ENCODE assay signal across 15 cellular contexts in genomic region chr3:138942861-138943623, GRCh38. TPM values are rescaled to one million over a fixed set of nuclear protein-coding genes. Genes with fewer than 3 reads are reported as not detected.
DNase-seq lines count a peak whose midpoint lies in the region; ATAC-seq and TF ChIP-seq lines count a peak whose summit lies in the region.
"Had no signal": no experiment of that assay in that cellular context is flagged by ENCODE, and none has a peak within 500 bp of the region (broad histone marks: within the 10 kb centered on the region; RNA-seq: fewer than 3 reads in every experiment).

No MANE protein-coding gene starts in this region.

- ATAC-seq in activated CD4-positive, CD25-positive, alpha-beta regulatory T cell treated with anti-CD3 and anti-CD28 coated beads, Interleukin-2, amount 50 U/mL, for 24 hours, result no peak
- ATAC-seq: gastroesophageal sphincter; stimulated activated effector memory CD8-positive, alpha-beta T cell treated with anti-CD3 and anti-CD28 coated beads, Interleukin-12 subunit alpha, Interleukin-12 subunit beta, amount 100 ng/mL, for 72 hours had no signal

- peaks cover 81% of the 10 kb centered on the region for H3K27me3 Mint-ChIP-seq in chondrocyte (ENCODE audit: low read depth)
- peaks cover 100% of the 10 kb centered on the region for H3K27me3 Mint-ChIP-seq in nephron progenitor cell (ENCODE audit: low read depth, poor library complexity)
- peaks cover 78% of the 10 kb centered on the region for H3K27me3 Mint-ChIP-seq in activated T-helper 2 cell treated with anti-CD3 and anti-CD28 coated beads, Interferon-gamma antibody, Interleukin-2, Interleukin-4, amounts not matched to agents 10 μg/mL and 5 μg/mL and 100 μg/mL, durations not matched to agents 14 hours and 24 hours and 36 hours (ENCODE audit: low read depth)

- no peak overlapping the region for H3K27ac Mint-ChIP-seq in chondrocyte (ENCODE audit: unreplicated experiment)
- H3K27ac Mint-ChIP-seq in nephron progenitor cell, result no peak overlapping the region
- H3K27ac Mint-ChIP-seq in activated T-helper 2 cell treated with anti-CD3 and anti-CD28 coated beads, Interferon-gamma antibody, Interleukin-2, Interleukin-4, amounts not matched to agents 10 μg/mL and 5 μg/mL and 100 μg/mL, durations not matched to agents 14 hours and 24 hours and 36 hours, result no peak overlapping the region
- H3K27ac Mint-ChIP-seq: activated CD4-positive, alpha-beta memory T cell treated with anti-CD3 and anti-CD28 coated beads for 36 hours; stimulated activated effector memory CD8-positive, alpha-beta T cell treated with anti-CD3 and anti-CD28 coated beads, Interleukin-12 subunit alpha, Interleukin-12 subunit beta, amount 100 ng/mL, for 72 hours had no signal

- TF ChIP-seq CTCF in chondrocyte (IDR thresholded peaks at IDR 0.05) (peak; percentile 13), nephron progenitor cell (IDR thresholded peaks at IDR 0.05) (no peak)

- intact Hi-C loops in activated T-helper 2 cell treated with anti-CD3 and anti-CD28 coated beads, Interferon-gamma antibody, Interleukin-2, Interleukin-4, amounts not matched to agents 10 μg/mL and 5 μg/mL and 100 μg/mL, durations not matched to agents 14 hours and 24 hours and 36 hours (cut with micrococcal nuclease), result loop anchor here (5.0 kb wide), 1 partner anchor 511 kb away; the partner anchor contains the start of gene ESYT3

- DNase-seq in ELF-1 (ENCODE audit: low read depth, low spot score), result peak; percentile 48
- DNase-seq in HCEC 1CT, result peak; percentile 21
- DNase-seq in chondrocyte (ENCODE audit: low spot score), result no peak
- peak; percentile 44 for DNase-seq in nephron progenitor cell
- DNase-seq in foreskin melanocyte, result no peak
- DNase-seq in activated T-helper 2 cell treated with anti-CD3 and anti-CD28 coated beads, Interferon-gamma antibody, Interleukin-2, Interleukin-4, amounts not matched to agents 10 μg/mL and 5 μg/mL and 100 μg/mL, durations not matched to agents 14 hours and 24 hours and 36 hours (ENCODE audit: low spot score), result no peak
- DNase-seq: activated CD4-positive, alpha-beta memory T cell treated with anti-CD3 and anti-CD28 coated beads for 36 hours; amygdala; KBM-7; NCI-H1092 treated with DMSO at 0.1 percent for 48 hours; NCI-H69 had no signal

- peaks cover 5% of the 10 kb centered on the region for H3K36me3 Mint-ChIP-seq in chondrocyte (ENCODE audit: low read depth)
- no peaks in the 10 kb centered on the region for H3K36me3 Mint-ChIP-seq in nephron progenitor cell (ENCODE audit: low read depth)
- peaks cover 3% of the 10 kb centered on the region for H3K36me3 Mint-ChIP-seq in activated T-helper 2 cell treated with anti-CD3 and anti-CD28 coated beads, Interferon-gamma antibody, Interleukin-2, Interleukin-4, amounts not matched to agents 10 μg/mL and 5 μg/mL and 100 μg/mL, durations not matched to agents 14 hours and 24 hours and 36 hours (ENCODE audit: low read depth)
- H3K36me3 Mint-ChIP-seq: activated CD4-positive, alpha-beta memory T cell treated with anti-CD3 and anti-CD28 coated beads for 36 hours had no signal

- H3K4me1 Mint-ChIP-seq in chondrocyte (ENCODE audit: low read depth) (peaks cover 11% of the 10 kb centered on the region), nephron progenitor cell (peaks cover 41% of the 10 kb centered on the region)
- peaks cover 15% of the 10 kb centered on the region for H3K4me1 Mint-ChIP-seq in activated T-helper 2 cell treated with anti-CD3 and anti-CD28 coated beads, Interferon-gamma antibody, Interleukin-2, Interleukin-4, amounts not matched to agents 10 μg/mL and 5 μg/mL and 100 μg/mL, durations not matched to agents 14 hours and 24 hours and 36 hours (ENCODE audit: low read depth)

- no peaks in the 10 kb centered on the region for H3K9me3 Mint-ChIP-seq in chondrocyte (ENCODE audit: low read depth)
- H3K9me3 Mint-ChIP-seq in nephron progenitor cell, result peaks cover 3% of the 10 kb centered on the region
- H3K9me3 Mint-ChIP-seq in activated T-helper 2 cell treated with anti-CD3 and anti-CD28 coated beads, Interferon-gamma antibody, Interleukin-2, Interleukin-4, amounts not matched to agents 10 μg/mL and 5 μg/mL and 100 μg/mL, durations not matched to agents 14 hours and 24 hours and 36 hours, result no peaks in the 10 kb centered on the region
- H3K9me3 Mint-ChIP-seq: activated CD4-positive, alpha-beta memory T cell treated with anti-CD3 and anti-CD28 coated beads for 36 hours; stimulated activated effector memory CD8-positive, alpha-beta T cell treated with anti-CD3 and anti-CD28 coated beads, Interleukin-12 subunit alpha, Interleukin-12 subunit beta, amount 100 ng/mL, for 72 hours had no signal

- H3K4me3 Mint-ChIP-seq in chondrocyte (ENCODE audit: unreplicated experiment), result no peak overlapping the region
- H3K4me3 Mint-ChIP-seq in nephron progenitor cell, result peak overlapping the region; percentile 59
- H3K4me3 Mint-ChIP-seq in activated T-helper 2 cell treated with anti-CD3 and anti-CD28 coated beads, Interferon-gamma antibody, Interleukin-2, Interleukin-4, amounts not matched to agents 10 μg/mL and 5 μg/mL and 100 μg/mL, durations not matched to agents 14 hours and 24 hours and 36 hours (ENCODE audit: low read depth), result no peak overlapping the region

RNA-seq across cellular contexts. Expression of gene FOXL2, which starts 3.9 kb away (rescaled TPM):
- 0.18 to 0.22 TPM in 2 of 3 replicates, not detected in the other for total RNA-seq in chondrocyte
- total RNA-seq in activated T-helper 2 cell treated with anti-CD3 and anti-CD28 coated beads, Interferon-gamma antibody, Interleukin-2, Interleukin-4, amounts not matched to agents 10 μg/mL and 5 μg/mL and 100 μg/mL, durations not matched to agents 14 hours and 24 hours and 36 hours, result not detected in 2 replicates
- total RNA-seq: activated CD4-positive, alpha-beta memory T cell treated with anti-CD3 and anti-CD28 coated beads for 36 hours; gastroesophageal sphincter; liver had no signal

RNA-seq across cellular contexts. Expression of gene FOXL2NB, which starts 4.0 kb away (rescaled TPM):
- total RNA-seq in chondrocyte, result 0.17 to 0.28 TPM in 2 of 3 replicates, not detected in the other
- total RNA-seq in activated T-helper 2 cell treated with anti-CD3 and anti-CD28 coated beads, Interferon-gamma antibody, Interleukin-2, Interleukin-4, amounts not matched to agents 10 μg/mL and 5 μg/mL and 100 μg/mL, durations not matched to agents 14 hours and 24 hours and 36 hours, result not detected in 2 replicates
- total RNA-seq: activated CD4-positive, alpha-beta memory T cell treated with anti-CD3 and anti-CD28 coated beads for 36 hours; liver had no signal

Comparison
In these comparisons a context has a peak if more than half of its experiments do, and no peak if none do; other contexts are left out.
1. DNase-seq: peak in ELF-1 (single experiment), HCEC 1CT (single experiment) and nephron progenitor cell (single experiment); none in chondrocyte (single experiment), foreskin melanocyte (single experiment) and activated T-helper 2 cell treated with anti-CD3 and anti-CD28 coated beads, Interferon-gamma antibody, Interleukin-2, Interleukin-4, amounts not matched to agents 10 μg/mL and 5 μg/mL and 100 μg/mL, durations not matched to agents 14 hours and 24 hours and 36 hours (single experiment).